15 cellular contexts compared by ENCODE assay signal in the genomic region with DNA sequence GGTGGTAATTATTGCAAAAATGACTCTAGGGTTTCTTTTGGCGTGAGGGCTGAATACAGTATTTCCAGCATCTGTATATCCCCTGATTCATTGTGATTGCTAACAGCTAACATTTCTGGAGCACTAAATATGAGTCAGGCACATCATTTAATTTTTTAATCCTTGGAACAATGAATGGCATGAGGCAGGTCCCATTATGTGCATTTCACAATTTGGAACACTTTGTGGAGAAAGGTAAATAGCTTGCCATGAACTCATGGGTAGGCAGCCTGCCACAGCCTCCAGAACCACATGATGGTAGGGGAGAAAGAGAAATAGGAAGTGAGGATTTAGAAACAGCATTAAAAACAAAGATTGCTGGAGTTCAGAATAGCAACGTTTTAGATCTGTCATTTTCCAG. TPM values are rescaled to one million over a fixed set of nuclear protein-coding genes. Genes with fewer than 3 reads are reported as not detected.
DNase-seq lines count a peak whose midpoint lies in the region; ATAC-seq and TF ChIP-seq lines count a peak whose summit lies in the region.
"Had no signal": no experiment of that assay in that cellular context is flagged by ENCODE, and none has a peak within 500 bp of the region (broad histone marks: within the 10 kb centered on the region; RNA-seq: fewer than 3 reads in every experiment).

No MANE protein-coding gene starts in this region.

- H3K4ac ChIP-seq in mesendoderm (ENCODE audit: low read depth, low read length) = no peak overlapping the region

- H3K27me3 ChIP-seq in HUES6 (ENCODE audit: control insufficient read depth, insufficient read depth, low read length) (peaks cover 84% of the 10 kb centered on the region), mesendoderm (ENCODE audit: insufficient read depth, low read length, poor library complexity) (peaks cover 23% of the 10 kb centered on the region)

- H2BK15ac ChIP-seq in mesendoderm (replicated peaks; ENCODE audit: low read depth) = no peak overlapping the region

- no peak overlapping the region for H3K18ac ChIP-seq in mesendoderm (ENCODE audit: low read length)

- H3K27ac ChIP-seq in HUES6 (ENCODE audit: low read depth, low read length) (no peak overlapping the region), mesendoderm (ENCODE audit: low read depth, low read length) (no peak overlapping the region)
- H3K27ac ChIP-seq: C4-2B had no signal

- POLR2A ChIA-PET in WTC11 (lab: Charles Lee) = interaction anchor here (0.9 kb wide), 1 partner anchor 11 kb away, joined by 3 read pairs; no protein-coding TSS in a partner anchor

- peaks cover 70% of the 10 kb centered on the region for H3K27me3 Mint-ChIP-seq in WTC11 (ENCODE audit: low read depth)

- no peaks in the 10 kb centered on the region for H3K79me2 ChIP-seq in mesendoderm (ENCODE audit: control insufficient read depth, insufficient read depth, low read length)

- H2AK5ac ChIP-seq in mesendoderm (ENCODE audit: low read length) = no peak overlapping the region

- H3K79me1 ChIP-seq in mesendoderm (ENCODE audit: low read length) = no peaks in the 10 kb centered on the region

- peaks cover 18% of the 10 kb centered on the region for H3K4me1 Mint-ChIP-seq in WTC11
- H3K4me1 Mint-ChIP-seq: IgD-negative memory B cell had no signal

- H3K9ac ChIP-seq in HUES6 (ENCODE audit: low read length) = no peak overlapping the region
- no peak overlapping the region for H3K9ac ChIP-seq in mesendoderm (ENCODE audit: low read length)

- no peak overlapping the region for H3K4me3 ChIP-seq in AG10803 (ENCODE audit: low read length)
- H3K4me3 ChIP-seq in HUES6 (ENCODE audit: low read depth, low read length) = 0 out of 2 replicates have a peak overlapping the region, but pooled peaks have one; percentile 23
- H3K4me3 ChIP-seq in mesendoderm (ENCODE audit: low read length) = no peak overlapping the region

- peaks cover 10% of the 10 kb centered on the region for H3K4me1 ChIP-seq in HUES6 (ENCODE audit: control insufficient read depth, insufficient read depth, low read length)
- no peaks in the 10 kb centered on the region for H3K4me1 ChIP-seq in mesendoderm (ENCODE audit: control insufficient read depth, low read depth, low read length)

- WGBS in mesendoderm (ENCODE audit: extremely low coverage, insufficient coverage, low lambda C conversion rate) = no CpG with 5 or more reads among the region's 2 CpGs

- ATAC-seq in WTC11 (no peak), HG02623 (IDR thresholded peaks at IDR 0.05; ENCODE audit: unreplicated experiment) (no peak)

- DNase-seq in AG10803 (ENCODE audit: low read depth) (peak; percentile 15), WTC11 (ENCODE audit: low spot score) (no peak), inferior parietal cortex (ENCODE audit: extremely low spot score) (peak; percentile 9), amniotic stem cell (lab: John Stamatoyannopoulos, UW) (no peak), mesendoderm (no peak), cerebellar nuclear complex (lab: John Stamatoyannopoulos, UW) (no peak)
- DNase-seq: activated CD4-positive, CD25-positive, alpha-beta regulatory T cell treated with anti-CD3 and anti-CD28 coated beads, Interleukin-2, amount 50 U/mL, for 72 hours; activated T-cell treated with anti-CD3 and anti-CD28 coated beads, Interleukin-2, amount 50 U/mL, for 1 hour; effector CD4-positive, alpha-beta T cell; HFFc6; NCI-H2171 had no signal

- no peak overlapping the region for H3K27ac Mint-ChIP-seq in WTC11
- H3K27ac Mint-ChIP-seq: HFFc6 had no signal

- H3K36me3 Mint-ChIP-seq in WTC11 = peaks cover 5% of the 10 kb centered on the region; the same call in 1 of the 2 replicates
- H3K36me3 Mint-ChIP-seq: IgD-negative memory B cell had no signal

- H3K23ac ChIP-seq in mesendoderm (ENCODE audit: low read length) = no peak overlapping the region

- H3K36me3 ChIP-seq in HUES6 (ENCODE audit: control insufficient read depth, insufficient read depth, low read length) = no peaks in the 10 kb centered on the region
- H3K36me3 ChIP-seq in mesendoderm (ENCODE audit: control insufficient read depth, insufficient read depth, low read length) = no peaks in the 10 kb centered on the region

- no peak overlapping the region for H3K4me2 ChIP-seq in mesendoderm (ENCODE audit: low read length)

- H4K5ac ChIP-seq in mesendoderm (ENCODE audit: low read length) = no peak overlapping the region

- no peak overlapping the region for H4K8ac ChIP-seq in mesendoderm (ENCODE audit: low read depth, low read length)

- H2BK5ac ChIP-seq in mesendoderm (ENCODE audit: low read length) = no peak overlapping the region

- H2BK120ac ChIP-seq in mesendoderm (ENCODE audit: low read depth, low read length) = no peak overlapping the region

- H3K9me3 Mint-ChIP-seq in WTC11 = no peaks in the 10 kb centered on the region
- H3K9me3 Mint-ChIP-seq: HFFc6 had no signal

- CTCF ChIA-PET in WTC11 (lab: Charles Lee) = interaction anchor here (0.9 to 3.5 kb wide), 9 partner anchors 10 to 218 kb away, joined by 3 to 16 read pairs (median 3); no protein-coding TSS in a partner anchor

- no peaks in the 10 kb centered on the region for H3K9me3 ChIP-seq in HUES6 (ENCODE audit: control insufficient read depth, insufficient read depth, low read depth, low read length)

- TF ChIP-seq CTCF in AG10803 (conservative IDR thresholded peaks at IDR 0.05; ENCODE audit: low read length) (no peak), WTC11 (IDR thresholded peaks at IDR 0.05) (no peak)

- peak overlapping the region; percentile 80 for H3K4me3 Mint-ChIP-seq in WTC11
- H3K4me3 Mint-ChIP-seq: HFFc6, IgD-negative memory B cell had no signal

- H3K56ac ChIP-seq in mesendoderm (ENCODE audit: low read length) = no peak overlapping the region

TF ChIP-seq in WTC11, 78 proteins besides CTCF, POLR2A, EP300 and RAD21:
- TF ChIP-seq, protein P1, sequence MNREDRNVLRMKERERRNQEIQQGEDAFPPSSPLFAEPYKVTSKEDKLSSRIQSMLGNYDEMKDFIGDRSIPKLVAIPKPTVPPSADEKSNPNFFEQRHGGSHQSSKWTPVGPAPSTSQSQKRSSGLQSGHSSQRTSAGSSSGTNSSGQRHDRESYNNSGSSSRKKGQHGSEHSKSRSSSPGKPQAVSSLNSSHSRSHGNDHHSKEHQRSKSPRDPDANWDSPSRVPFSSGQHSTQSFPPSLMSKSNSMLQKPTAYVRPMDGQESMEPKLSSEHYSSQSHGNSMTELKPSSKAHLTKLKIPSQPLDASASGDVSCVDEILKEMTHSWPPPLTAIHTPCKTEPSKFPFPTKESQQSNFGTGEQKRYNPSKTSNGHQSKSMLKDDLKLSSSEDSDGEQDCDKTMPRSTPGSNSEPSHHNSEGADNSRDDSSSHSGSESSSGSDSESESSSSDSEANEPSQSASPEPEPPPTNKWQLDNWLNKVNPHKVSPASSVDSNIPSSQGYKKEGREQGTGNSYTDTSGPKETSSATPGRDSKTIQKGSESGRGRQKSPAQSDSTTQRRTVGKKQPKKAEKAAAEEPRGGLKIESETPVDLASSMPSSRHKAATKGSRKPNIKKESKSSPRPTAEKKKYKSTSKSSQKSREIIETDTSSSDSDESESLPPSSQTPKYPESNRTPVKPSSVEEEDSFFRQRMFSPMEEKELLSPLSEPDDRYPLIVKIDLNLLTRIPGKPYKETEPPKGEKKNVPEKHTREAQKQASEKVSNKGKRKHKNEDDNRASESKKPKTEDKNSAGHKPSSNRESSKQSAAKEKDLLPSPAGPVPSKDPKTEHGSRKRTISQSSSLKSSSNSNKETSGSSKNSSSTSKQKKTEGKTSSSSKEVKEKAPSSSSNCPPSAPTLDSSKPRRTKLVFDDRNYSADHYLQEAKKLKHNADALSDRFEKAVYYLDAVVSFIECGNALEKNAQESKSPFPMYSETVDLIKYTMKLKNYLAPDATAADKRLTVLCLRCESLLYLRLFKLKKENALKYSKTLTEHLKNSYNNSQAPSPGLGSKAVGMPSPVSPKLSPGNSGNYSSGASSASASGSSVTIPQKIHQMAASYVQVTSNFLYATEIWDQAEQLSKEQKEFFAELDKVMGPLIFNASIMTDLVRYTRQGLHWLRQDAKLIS (CRISPR knock-in tag; IDR thresholded peaks at IDR 0.05; ENCODE audit: borderline replicate concordance) = no peak

RNA-seq across cellular contexts. Expression of gene NPTX2, which starts 1.7 kb away (rescaled TPM):
- 10.9 to 17.0 TPM (median 15.9 TPM) in 3 replicates for total RNA-seq in WTC11 (2021)
- 2.9 TPM for polyA plus RNA-seq in mesendoderm (2013, experiment 1 of 2)
- 3.1 TPM for polyA plus RNA-seq in mesendoderm (2013, experiment 2 of 2)
- total RNA-seq: HFFc6 had no signal
- polyA plus RNA-seq: IgD-negative memory B cell had no signal

Comparison
In these comparisons a context has a peak if more than half of its experiments do, and no peak if none do; other contexts are left out.
1. DNase-seq: peak in AG10803 (single experiment) and inferior parietal cortex (single experiment); none in WTC11 (single experiment), amniotic stem cell (single experiment), mesendoderm (single experiment) and cerebellar nuclear complex (0 of 2).